In the genomic region with DNA sequence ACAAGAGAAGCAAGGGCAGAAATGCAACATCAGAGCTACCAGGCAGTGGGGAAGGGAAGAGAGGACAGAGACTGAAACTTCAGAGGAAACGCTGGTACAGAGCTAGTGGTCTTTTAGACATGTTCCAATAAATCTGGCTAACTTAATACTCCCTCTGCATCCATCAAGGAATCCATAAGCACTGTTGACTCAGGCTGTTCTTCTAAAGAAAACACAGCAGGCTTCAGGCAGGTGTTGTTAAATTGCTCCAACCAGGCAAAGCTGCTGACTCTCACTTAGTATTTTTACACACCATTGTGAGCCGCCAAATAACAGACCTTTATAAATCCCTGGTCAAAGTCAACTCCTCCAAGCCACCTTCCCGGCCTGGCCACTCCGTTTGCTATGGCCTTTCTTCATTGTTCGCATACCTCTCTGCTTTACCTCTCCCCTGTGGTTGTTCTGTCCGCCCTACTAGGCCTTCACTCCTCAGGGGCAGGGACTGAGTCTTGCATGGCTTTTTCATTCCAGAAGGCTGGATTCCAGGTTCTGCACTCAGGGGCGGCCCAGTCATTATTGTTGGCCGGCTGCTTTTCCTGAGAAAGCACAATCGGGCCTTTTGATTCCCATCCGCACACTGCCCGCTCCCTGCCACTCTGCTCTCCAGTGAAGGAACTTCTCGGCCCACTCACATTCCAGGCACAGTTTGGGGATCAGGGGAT, we compare ENCODE assay signal across 1 cellular context.
TF ChIP-seq lines count a peak whose summit lies in the region.

No MANE protein-coding gene starts in this region.

TF ChIP-seq in K562, 482 proteins besides CTCF, POLR2A, EP300 and RAD21:
- 0 out of 2 replicates have a peak, but pooled peaks have one; percentile 54 for TF ChIP-seq ZNF282 (CRISPR knock-in tag; IDR thresholded peaks at IDR 0.05)
- no peak for TF ChIP-seq FOXK2 (conservative IDR thresholded peaks at IDR 0.05 in 1 of 2, IDR thresholded peaks at IDR 0.05 in 1 of 2; ENCODE audit: low read depth in 2 of 2)
- TF ChIP-seq CEBPG (CRISPR knock-in tag; IDR thresholded peaks at IDR 0.05) = no peak
- TF ChIP-seq CEBPG (tag; conservative IDR thresholded peaks at IDR 0.05 in 1 of 2, IDR thresholded peaks at IDR 0.05 in 1 of 2) = no peak
- no peak for TF ChIP-seq ZNF436 (CRISPR knock-in tag; IDR thresholded peaks at IDR 0.05)
- TF ChIP-seq ELF2 (CRISPR knock-in tag; IDR thresholded peaks at IDR 0.05) = no peak
